In the genomic region with DNA sequence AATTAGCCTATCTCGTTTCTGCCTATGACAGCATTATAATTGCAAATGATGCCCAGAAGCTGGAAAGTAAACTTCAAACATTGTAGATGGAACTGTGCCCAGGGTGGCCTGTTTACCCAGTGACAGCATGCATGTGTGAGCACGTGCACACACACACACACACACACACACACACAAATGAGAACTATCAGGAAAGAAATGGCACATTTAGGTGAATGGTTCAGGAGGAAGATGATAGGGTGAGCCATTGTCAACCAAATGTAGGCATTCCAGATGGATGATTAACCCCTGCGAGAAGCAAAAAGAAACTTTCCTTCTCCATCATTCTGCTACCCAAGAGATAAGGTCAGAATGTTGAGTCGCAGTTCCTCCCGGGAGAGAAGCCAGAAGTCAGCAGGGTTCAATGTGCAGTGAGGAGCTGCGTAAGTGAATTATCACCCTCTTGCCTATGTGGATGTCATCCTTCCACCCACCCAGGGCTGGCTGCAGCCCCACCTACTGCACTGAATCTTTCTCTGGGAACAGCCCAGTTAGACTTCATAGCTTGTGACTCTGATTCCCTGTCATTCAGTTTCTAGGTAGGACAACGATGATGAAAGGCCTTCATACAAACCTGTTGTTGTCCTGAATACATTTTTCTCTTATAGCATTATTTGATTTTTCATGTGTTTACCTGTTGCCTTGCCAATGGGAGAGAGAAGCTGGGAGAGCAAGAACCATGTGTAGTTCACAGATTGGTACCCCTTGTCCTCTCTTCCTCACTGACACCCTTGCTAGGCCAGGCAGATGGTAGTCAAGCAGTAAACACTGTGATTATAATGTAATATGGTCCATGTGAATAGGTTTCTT, we compare ENCODE assay signal across 1 cellular context.
TF ChIP-seq lines count a peak whose summit lies in the region.

No MANE protein-coding gene starts in this region.

TF ChIP-seq in HepG2, 621 proteins besides CTCF, POLR2A, EP300 and RAD21 (continued from another document and continues in another):
- TF ChIP-seq, protein P1, sequence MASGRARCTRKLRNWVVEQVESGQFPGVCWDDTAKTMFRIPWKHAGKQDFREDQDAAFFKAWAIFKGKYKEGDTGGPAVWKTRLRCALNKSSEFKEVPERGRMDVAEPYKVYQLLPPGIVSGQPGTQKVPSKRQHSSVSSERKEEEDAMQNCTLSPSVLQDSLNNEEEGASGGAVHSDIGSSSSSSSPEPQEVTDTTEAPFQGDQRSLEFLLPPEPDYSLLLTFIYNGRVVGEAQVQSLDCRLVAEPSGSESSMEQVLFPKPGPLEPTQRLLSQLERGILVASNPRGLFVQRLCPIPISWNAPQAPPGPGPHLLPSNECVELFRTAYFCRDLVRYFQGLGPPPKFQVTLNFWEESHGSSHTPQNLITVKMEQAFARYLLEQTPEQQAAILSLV (CRISPR knock-in tag; IDR thresholded peaks at IDR 0.05; ENCODE audit: borderline replicate concordance), result no peak
- TF ChIP-seq ZNF660 (CRISPR knock-in tag; IDR thresholded peaks at IDR 0.05; ENCODE audit: borderline replicate concordance, low read depth) (no peak), MAF1 (CRISPR knock-in tag; IDR thresholded peaks at IDR 0.05; ENCODE audit: borderline replicate concordance) (no peak), ZNF556 (CRISPR knock-in tag; IDR thresholded peaks at IDR 0.05; ENCODE audit: borderline replicate concordance) (no peak; the same call in 1 of the 2 replicates), SIN3A (IDR thresholded peaks at IDR 0.05; ENCODE audit: borderline replicate concordance, low read depth, low read length) (no peak), NCOA1 (CRISPR knock-in tag; IDR thresholded peaks at IDR 0.05) (no peak), ZNF264 (CRISPR knock-in tag; IDR thresholded peaks at IDR 0.05) (no peak), RARG (CRISPR knock-in tag; IDR thresholded peaks at IDR 0.05; ENCODE audit: low read depth) (no peak), ZBTB3 (CRISPR knock-in tag; IDR thresholded peaks at IDR 0.05; ENCODE audit: borderline replicate concordance, low read depth) (0 out of 2 replicates have a peak, but pooled peaks have one; percentile 27), HOXA5 (CRISPR knock-in tag; IDR thresholded peaks at IDR 0.05) (0 out of 2 replicates have a peak, but pooled peaks have one; percentile 13), STAG1 (CRISPR knock-in tag; IDR thresholded peaks at IDR 0.05) (no peak), GATAD2A (CRISPR knock-in tag; IDR thresholded peaks at IDR 0.05) (peak; percentile 89), SAP130 (CRISPR knock-in tag; IDR thresholded peaks at IDR 0.05; ENCODE audit: low read depth) (peak; percentile 78), ISL2 (CRISPR knock-in tag; IDR thresholded peaks at IDR 0.05) (peak; percentile 61; the same call in 1 of the 2 replicates), ZNF12 (CRISPR knock-in tag; IDR thresholded peaks at IDR 0.05) (0 out of 2 replicates have a peak, but pooled peaks have one; percentile 9), ZNF367 (CRISPR knock-in tag; IDR thresholded peaks at IDR 0.05; ENCODE audit: borderline replicate concordance) (no peak), BORCS8-MEF2B (CRISPR knock-in tag; IDR thresholded peaks at IDR 0.05) (no peak), ZMYM2 (CRISPR knock-in tag; IDR thresholded peaks at IDR 0.05) (0 out of 2 replicates have a peak, but pooled peaks have one; percentile 23), NFYC (CRISPR knock-in tag; IDR thresholded peaks at IDR 0.05) (no peak), SPEN (CRISPR knock-in tag; IDR thresholded peaks at IDR 0.05; ENCODE audit: low read depth) (peak; percentile 36; the same call in 1 of the 2 replicates), ZNF17 (CRISPR knock-in tag; IDR thresholded peaks at IDR 0.05) (no peak), ZNF878 (CRISPR knock-in tag; IDR thresholded peaks at IDR 0.05) (no peak), ZNF589 (CRISPR knock-in tag; conservative IDR thresholded peaks at IDR 0.05) (no peak)
- TF ChIP-seq, protein P2, sequence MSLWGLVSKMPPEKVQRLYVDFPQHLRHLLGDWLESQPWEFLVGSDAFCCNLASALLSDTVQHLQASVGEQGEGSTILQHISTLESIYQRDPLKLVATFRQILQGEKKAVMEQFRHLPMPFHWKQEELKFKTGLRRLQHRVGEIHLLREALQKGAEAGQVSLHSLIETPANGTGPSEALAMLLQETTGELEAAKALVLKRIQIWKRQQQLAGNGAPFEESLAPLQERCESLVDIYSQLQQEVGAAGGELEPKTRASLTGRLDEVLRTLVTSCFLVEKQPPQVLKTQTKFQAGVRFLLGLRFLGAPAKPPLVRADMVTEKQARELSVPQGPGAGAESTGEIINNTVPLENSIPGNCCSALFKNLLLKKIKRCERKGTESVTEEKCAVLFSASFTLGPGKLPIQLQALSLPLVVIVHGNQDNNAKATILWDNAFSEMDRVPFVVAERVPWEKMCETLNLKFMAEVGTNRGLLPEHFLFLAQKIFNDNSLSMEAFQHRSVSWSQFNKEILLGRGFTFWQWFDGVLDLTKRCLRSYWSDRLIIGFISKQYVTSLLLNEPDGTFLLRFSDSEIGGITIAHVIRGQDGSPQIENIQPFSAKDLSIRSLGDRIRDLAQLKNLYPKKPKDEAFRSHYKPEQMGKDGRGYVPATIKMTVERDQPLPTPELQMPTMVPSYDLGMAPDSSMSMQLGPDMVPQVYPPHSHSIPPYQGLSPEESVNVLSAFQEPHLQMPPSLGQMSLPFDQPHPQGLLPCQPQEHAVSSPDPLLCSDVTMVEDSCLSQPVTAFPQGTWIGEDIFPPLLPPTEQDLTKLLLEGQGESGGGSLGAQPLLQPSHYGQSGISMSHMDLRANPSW (CRISPR knock-in tag; IDR thresholded peaks at IDR 0.05; ENCODE audit: borderline replicate concordance), result no peak
- TF ChIP-seq, protein P3, sequence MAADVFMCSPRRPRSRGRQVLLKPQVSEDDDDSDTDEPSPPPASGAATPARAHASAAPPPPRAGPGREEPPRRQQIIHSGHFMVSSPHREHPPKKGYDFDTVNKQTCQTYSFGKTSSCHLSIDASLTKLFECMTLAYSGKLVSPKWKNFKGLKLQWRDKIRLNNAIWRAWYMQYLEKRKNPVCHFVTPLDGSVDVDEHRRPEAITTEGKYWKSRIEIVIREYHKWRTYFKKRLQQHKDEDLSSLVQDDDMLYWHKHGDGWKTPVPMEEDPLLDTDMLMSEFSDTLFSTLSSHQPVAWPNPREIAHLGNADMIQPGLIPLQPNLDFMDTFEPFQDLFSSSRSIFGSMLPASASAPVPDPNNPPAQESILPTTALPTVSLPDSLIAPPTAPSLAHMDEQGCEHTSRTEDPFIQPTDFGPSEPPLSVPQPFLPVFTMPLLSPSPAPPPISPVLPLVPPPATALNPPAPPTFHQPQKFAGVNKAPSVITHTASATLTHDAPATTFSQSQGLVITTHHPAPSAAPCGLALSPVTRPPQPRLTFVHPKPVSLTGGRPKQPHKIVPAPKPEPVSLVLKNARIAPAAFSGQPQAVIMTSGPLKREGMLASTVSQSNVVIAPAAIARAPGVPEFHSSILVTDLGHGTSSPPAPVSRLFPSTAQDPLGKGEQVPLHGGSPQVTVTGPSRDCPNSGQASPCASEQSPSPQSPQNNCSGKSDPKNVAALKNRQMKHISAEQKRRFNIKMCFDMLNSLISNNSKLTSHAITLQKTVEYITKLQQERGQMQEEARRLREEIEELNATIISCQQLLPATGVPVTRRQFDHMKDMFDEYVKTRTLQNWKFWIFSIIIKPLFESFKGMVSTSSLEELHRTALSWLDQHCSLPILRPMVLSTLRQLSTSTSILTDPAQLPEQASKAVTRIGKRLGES (CRISPR knock-in tag; IDR thresholded peaks at IDR 0.05; ENCODE audit: borderline replicate concordance), result peak; percentile 89; the same call in 1 of the 2 replicates
- TF ChIP-seq, protein P4, sequence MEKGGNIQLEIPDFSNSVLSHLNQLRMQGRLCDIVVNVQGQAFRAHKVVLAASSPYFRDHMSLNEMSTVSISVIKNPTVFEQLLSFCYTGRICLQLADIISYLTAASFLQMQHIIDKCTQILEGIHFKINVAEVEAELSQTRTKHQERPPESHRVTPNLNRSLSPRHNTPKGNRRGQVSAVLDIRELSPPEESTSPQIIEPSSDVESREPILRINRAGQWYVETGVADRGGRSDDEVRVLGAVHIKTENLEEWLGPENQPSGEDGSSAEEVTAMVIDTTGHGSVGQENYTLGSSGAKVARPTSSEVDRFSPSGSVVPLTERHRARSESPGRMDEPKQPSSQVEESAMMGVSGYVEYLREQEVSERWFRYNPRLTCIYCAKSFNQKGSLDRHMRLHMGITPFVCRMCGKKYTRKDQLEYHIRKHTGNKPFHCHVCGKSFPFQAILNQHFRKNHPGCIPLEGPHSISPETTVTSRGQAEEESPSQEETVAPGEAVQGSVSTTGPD (CRISPR knock-in tag; IDR thresholded peaks at IDR 0.05), result no peak
- TF ChIP-seq, protein P5, sequence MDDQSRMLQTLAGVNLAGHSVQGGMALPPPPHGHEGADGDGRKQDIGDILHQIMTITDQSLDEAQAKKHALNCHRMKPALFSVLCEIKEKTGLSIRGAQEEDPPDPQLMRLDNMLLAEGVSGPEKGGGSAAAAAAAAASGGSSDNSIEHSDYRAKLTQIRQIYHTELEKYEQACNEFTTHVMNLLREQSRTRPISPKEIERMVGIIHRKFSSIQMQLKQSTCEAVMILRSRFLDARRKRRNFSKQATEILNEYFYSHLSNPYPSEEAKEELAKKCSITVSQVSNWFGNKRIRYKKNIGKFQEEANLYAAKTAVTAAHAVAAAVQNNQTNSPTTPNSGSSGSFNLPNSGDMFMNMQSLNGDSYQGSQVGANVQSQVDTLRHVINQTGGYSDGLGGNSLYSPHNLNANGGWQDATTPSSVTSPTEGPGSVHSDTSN (CRISPR knock-in tag; IDR thresholded peaks at IDR 0.05; ENCODE audit: borderline replicate concordance), result no peak
- TF ChIP-seq, protein P6, sequence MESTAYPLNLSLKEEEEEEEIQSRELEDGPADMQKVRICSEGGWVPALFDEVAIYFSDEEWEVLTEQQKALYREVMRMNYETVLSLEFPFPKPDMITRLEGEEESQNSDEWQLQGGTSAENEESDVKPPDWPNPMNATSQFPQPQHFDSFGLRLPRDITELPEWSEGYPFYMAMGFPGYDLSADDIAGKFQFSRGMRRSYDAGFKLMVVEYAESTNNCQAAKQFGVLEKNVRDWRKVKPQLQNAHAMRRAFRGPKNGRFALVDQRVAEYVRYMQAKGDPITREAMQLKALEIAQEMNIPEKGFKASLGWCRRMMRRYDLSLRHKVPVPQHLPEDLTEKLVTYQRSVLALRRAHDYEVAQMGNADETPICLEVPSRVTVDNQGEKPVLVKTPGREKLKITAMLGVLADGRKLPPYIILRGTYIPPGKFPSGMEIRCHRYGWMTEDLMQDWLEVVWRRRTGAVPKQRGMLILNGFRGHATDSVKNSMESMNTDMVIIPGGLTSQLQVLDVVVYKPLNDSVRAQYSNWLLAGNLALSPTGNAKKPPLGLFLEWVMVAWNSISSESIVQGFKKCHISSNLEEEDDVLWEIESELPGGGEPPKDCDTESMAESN (CRISPR knock-in tag; conservative IDR thresholded peaks at IDR 0.05), result 0 out of 2 replicates have a peak, but pooled peaks have one; percentile 36
- TF ChIP-seq, protein P7, sequence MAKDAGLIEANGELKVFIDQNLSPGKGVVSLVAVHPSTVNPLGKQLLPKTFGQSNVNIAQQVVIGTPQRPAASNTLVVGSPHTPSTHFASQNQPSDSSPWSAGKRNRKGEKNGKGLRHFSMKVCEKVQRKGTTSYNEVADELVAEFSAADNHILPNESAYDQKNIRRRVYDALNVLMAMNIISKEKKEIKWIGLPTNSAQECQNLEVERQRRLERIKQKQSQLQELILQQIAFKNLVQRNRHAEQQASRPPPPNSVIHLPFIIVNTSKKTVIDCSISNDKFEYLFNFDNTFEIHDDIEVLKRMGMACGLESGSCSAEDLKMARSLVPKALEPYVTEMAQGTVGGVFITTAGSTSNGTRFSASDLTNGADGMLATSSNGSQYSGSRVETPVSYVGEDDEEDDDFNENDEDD (CRISPR knock-in tag; IDR thresholded peaks at IDR 0.05; ENCODE audit: borderline replicate concordance), result 0 out of 2 replicates have a peak, but pooled peaks have one; percentile 3
- TF ChIP-seq, protein P8, sequence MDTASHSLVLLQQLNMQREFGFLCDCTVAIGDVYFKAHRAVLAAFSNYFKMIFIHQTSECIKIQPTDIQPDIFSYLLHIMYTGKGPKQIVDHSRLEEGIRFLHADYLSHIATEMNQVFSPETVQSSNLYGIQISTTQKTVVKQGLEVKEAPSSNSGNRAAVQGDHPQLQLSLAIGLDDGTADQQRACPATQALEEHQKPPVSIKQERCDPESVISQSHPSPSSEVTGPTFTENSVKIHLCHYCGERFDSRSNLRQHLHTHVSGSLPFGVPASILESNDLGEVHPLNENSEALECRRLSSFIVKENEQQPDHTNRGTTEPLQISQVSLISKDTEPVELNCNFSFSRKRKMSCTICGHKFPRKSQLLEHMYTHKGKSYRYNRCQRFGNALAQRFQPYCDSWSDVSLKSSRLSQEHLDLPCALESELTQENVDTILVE (CRISPR knock-in tag; IDR thresholded peaks at IDR 0.05), result peak; percentile 85
- TF ChIP-seq, protein P9, sequence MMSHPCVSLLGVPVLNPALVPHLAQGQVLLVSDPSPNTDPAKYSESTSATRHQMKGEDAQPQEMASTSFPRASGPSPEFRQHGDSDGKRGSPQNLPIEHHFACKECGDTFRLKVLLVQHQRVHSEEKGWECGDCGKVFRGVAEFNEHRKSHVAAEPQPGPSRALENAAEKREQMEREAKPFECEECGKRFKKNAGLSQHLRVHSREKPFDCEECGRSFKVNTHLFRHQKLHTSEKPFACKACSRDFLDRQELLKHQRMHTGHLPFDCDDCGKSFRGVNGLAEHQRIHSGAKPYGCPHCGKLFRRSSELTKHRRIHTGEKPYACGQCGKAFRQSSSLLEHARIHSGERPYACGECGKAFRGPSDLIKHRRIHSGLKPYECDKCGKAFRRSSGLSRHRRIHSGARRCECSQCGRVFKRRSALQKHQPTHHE (CRISPR knock-in tag; IDR thresholded peaks at IDR 0.05; ENCODE audit: borderline replicate concordance), result no peak
- TF ChIP-seq, protein P10, sequence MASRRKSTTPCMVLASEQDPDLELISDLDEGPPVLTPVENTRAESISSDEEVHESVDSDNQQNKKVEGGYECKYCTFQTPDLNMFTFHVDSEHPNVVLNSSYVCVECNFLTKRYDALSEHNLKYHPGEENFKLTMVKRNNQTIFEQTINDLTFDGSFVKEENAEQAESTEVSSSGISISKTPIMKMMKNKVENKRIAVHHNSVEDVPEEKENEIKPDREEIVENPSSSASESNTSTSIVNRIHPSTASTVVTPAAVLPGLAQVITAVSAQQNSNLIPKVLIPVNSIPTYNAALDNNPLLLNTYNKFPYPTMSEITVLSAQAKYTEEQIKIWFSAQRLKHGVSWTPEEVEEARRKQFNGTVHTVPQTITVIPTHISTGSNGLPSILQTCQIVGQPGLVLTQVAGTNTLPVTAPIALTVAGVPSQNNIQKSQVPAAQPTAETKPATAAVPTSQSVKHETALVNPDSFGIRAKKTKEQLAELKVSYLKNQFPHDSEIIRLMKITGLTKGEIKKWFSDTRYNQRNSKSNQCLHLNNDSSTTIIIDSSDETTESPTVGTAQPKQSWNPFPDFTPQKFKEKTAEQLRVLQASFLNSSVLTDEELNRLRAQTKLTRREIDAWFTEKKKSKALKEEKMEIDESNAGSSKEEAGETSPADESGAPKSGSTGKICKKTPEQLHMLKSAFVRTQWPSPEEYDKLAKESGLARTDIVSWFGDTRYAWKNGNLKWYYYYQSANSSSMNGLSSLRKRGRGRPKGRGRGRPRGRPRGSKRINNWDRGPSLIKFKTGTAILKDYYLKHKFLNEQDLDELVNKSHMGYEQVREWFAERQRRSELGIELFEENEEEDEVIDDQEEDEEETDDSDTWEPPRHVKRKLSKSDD (CRISPR knock-in tag; IDR thresholded peaks at IDR 0.05; ENCODE audit: low read depth), result 0 out of 2 replicates have a peak, but pooled peaks have one; percentile 38
